25 cellular contexts compared by ENCODE assay signal in genomic region chr9:28805197-28805596, GRCh38.
"Had no signal": no experiment of that assay in that cellular context is flagged by ENCODE, and none has a peak within 500 bp of the region (broad histone marks: within the 10 kb centered on the region; RNA-seq: fewer than 3 reads in every experiment).

No MANE protein-coding gene starts in this region.

- H3K4me3 ChIP-seq: coronary artery, dorsolateral prefrontal cortex had no signal

- DNase-seq: activated B cell treated with CpG ODN at 0.5 μM for 24 hours; activated CD4-positive, alpha-beta T cell treated with anti-CD3 and anti-CD28 coated beads for 48 hours; activated CD4-positive, alpha-beta T cell treated with anti-CD3 and anti-CD28 coated beads, Interleukin-2, amount 50 U/mL, for 1 hour; activated CD4-positive, alpha-beta T cell treated with anti-CD3 and anti-CD28 coated beads, Interleukin-2, amount 50 U/mL, for 48 hours; activated CD8-positive, alpha-beta memory T cell treated with anti-CD3 and anti-CD28 coated beads for 24 hours; activated CD8-positive, alpha-beta T cell treated with anti-CD3 and anti-CD28 coated beads for 36 hours; activated effector memory CD4-positive, alpha-beta T cell treated with Interleukin-2 at 50 U/mL for 16 hours; activated gamma-delta T cell treated with Interleukin-2 at 50 U/mL for 16 hours; activated naive CD4-positive, alpha-beta T cell treated with anti-CD3 and anti-CD28 coated beads, Interleukin-2, amount 50 U/mL, for 16 hours; activated naive CD4-positive, alpha-beta T cell treated with Interleukin-2 at 50 U/mL for 16 hours; activated T-cell treated with anti-CD3 and anti-CD28 coated beads, Interleukin-2, amount 50 U/mL, for 4 hours; amniotic stem cell; anterior cingulate cortex; brain microvascular endothelial cell; dorsolateral prefrontal cortex; effector memory CD4-positive, alpha-beta T cell; endodermal cell; foreskin fibroblast; head of caudate nucleus; T1000; WERI-Rb-1 had no signal

- ATAC-seq: activated CD4-positive, CD25-positive, alpha-beta regulatory T cell treated with anti-CD3 and anti-CD28 coated beads, Interleukin-2, amount 50 U/mL, for 24 hours; activated CD8-positive, alpha-beta T cell treated with anti-CD3 and anti-CD28 coated beads for 36 hours; activated T-cell treated with anti-CD3 and anti-CD28 coated beads, Interleukin-2, amount 50 U/mL, for 4 hours; activated T-helper 17 cell treated with anti-CD3 and anti-CD28 coated beads, Interleukin-2, amount 50 U/mL, for 72 hours; esophagus mucosa had no signal

- H3K36me3 ChIP-seq: brain microvascular endothelial cell, WERI-Rb-1 had no signal

- H3K27ac ChIP-seq: brain microvascular endothelial cell, coronary artery, WERI-Rb-1 had no signal

- H3K27me3 ChIP-seq: brain microvascular endothelial cell, dorsolateral prefrontal cortex had no signal
